ENCODE assay signal across 6 cellular contexts in the genomic region with DNA sequence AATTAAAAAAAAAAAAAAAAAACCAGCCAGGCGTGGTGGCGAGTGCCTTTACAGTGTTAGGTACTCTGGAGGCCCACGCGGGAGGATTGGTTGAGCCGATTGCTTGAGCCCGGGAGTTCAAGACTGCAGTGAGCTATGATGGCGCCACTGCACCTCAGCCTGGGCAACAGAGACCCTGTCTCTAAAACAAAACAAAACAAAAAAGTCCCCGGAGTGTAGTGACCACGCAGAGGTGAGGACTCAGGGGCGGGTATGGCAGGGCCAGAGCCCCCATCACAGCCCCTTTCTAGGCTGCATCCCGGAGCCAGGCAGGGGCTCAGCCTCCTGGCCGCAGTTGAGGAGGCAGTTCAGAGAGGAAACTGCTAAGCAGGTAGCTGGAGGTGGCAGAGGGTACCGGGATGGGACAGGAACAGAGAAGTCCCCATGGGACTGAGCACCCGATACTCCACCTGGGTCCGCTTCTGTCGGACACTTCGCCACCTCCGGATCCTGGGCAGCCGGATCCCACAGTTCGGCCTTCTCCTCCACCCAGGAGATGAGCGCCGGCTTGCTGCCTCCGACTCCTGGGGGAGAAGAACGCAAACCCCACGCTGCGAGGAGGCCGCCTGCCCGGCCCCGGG. TPM values are rescaled to one million over a fixed set of nuclear protein-coding genes. Genes with fewer than 3 reads are reported as not detected.
DNase-seq lines count a peak whose midpoint lies in the region; TF ChIP-seq lines count a peak whose summit lies in the region.

No MANE protein-coding gene starts in this region.

- peaks cover 38% of the 10 kb centered on the region for H3K4me1 ChIP-seq in vagina

- no peaks in the 10 kb centered on the region for H3K9me3 ChIP-seq in SK-N-MC (ENCODE audit: low read depth, low read length)
- H3K9me3 ChIP-seq in vagina, result no peaks in the 10 kb centered on the region

- peak overlapping the region; percentile 99 for H3K9ac ChIP-seq in SK-N-MC (ENCODE audit: insufficient read length)

- no peak for TF ChIP-seq POLR2A in vagina (IDR thresholded peaks at IDR 0.05)

- H3K27me3 Mint-ChIP-seq in activated CD4-positive, alpha-beta T cell treated with anti-CD3 and anti-CD28 coated beads, Interleukin-2, amount 10 ng/mL, durations not matched to agents 24 days and 14 days, result no peaks in the 10 kb centered on the region

- DNase-seq in activated CD4-positive, alpha-beta T cell treated with anti-CD3 and anti-CD28 coated beads, Interleukin-2, amount 10 ng/mL, durations not matched to agents 24 days and 14 days, result no peak
- no peak for DNase-seq in activated CD4-positive, alpha-beta T cell treated with anti-CD3 and anti-CD28 coated beads for 1 hour
- DNase-seq in SK-N-MC (ENCODE audit: low read depth, low spot score) (no peak), vagina (ENCODE audit: extremely low spot score in 2 of 2) (no peak), NCI-H446 treated with DMSO at 0.1 percent for 48 hours (lab: John Stamatoyannopoulos, UW) (no peak)

- no peaks in the 10 kb centered on the region for H3K27me3 ChIP-seq in vagina

- peak overlapping the region; percentile 88 for H3K4me3 Mint-ChIP-seq in activated CD4-positive, alpha-beta T cell treated with anti-CD3 and anti-CD28 coated beads, Interleukin-2, amount 10 ng/mL, durations not matched to agents 24 days and 14 days

- peak overlapping the region; percentile 97 for H3K27ac Mint-ChIP-seq in activated CD4-positive, alpha-beta T cell treated with anti-CD3 and anti-CD28 coated beads, Interleukin-2, amount 10 ng/mL, durations not matched to agents 24 days and 14 days

- H3K4me1 Mint-ChIP-seq in activated CD4-positive, alpha-beta T cell treated with anti-CD3 and anti-CD28 coated beads, Interleukin-2, amount 10 ng/mL, durations not matched to agents 24 days and 14 days, result peaks cover 33% of the 10 kb centered on the region

- TF ChIP-seq CTCF in vagina (IDR thresholded peaks at IDR 0.05), result no peak

- peaks cover 6% of the 10 kb centered on the region; the same call in 1 of the 2 replicates for H3K36me3 ChIP-seq in SK-N-MC (ENCODE audit: insufficient read depth, low read length)
- H3K36me3 ChIP-seq in vagina, result peaks cover 0 to 10% of the 10 kb centered on the region in 2 donors

- H3K4me3 ChIP-seq in SK-N-MC (peak overlapping the region; percentile 100), iPS-11a (ENCODE audit: low read depth, low read length) (peak overlapping the region; percentile 70), vagina (peak overlapping the region; percentile 90 to 92)

- H3K36me3 Mint-ChIP-seq in activated CD4-positive, alpha-beta T cell treated with anti-CD3 and anti-CD28 coated beads, Interleukin-2, amount 10 ng/mL, durations not matched to agents 24 days and 14 days (ENCODE audit: low read depth), result peaks cover 39% of the 10 kb centered on the region

- intact Hi-C loops in activated CD4-positive, alpha-beta T cell treated with anti-CD3 and anti-CD28 coated beads, Interleukin-2, amount 10 ng/mL, durations not matched to agents 24 days and 14 days (cut with micrococcal nuclease), result loop anchor here (1.0 to 2.0 kb wide), 4 partner anchors 17 to 125 kb away; partner anchors contain the start of genes DCTPP1, FBRS and ITGAL
- intact Hi-C loops in vagina (cut with DNase I), result loop anchor here (2.0 to 10.0 kb wide), 3 partner anchors 25 to 89 kb away; partner anchors contain the start of genes SEPHS2, ZNF764 and ZNF785

- H3K9me3 Mint-ChIP-seq in activated CD4-positive, alpha-beta T cell treated with anti-CD3 and anti-CD28 coated beads, Interleukin-2, amount 10 ng/mL, durations not matched to agents 24 days and 14 days, result no peaks in the 10 kb centered on the region

- H3K27ac ChIP-seq in SK-N-MC, result peak overlapping the region; percentile 94
- peak overlapping the region; percentile 92 for H3K27ac ChIP-seq in vagina

RNA-seq across cellular contexts. Expression of gene ZNF747, which starts 0.8 kb away (rescaled TPM):
- 10.5 and 13.6 TPM in 2 replicates for total RNA-seq in activated CD4-positive, alpha-beta T cell treated with anti-CD3 and anti-CD28 coated beads, Interleukin-2, amount 10 ng/mL, durations not matched to agents 24 days and 14 days
- 10.6 TPM for total RNA-seq in vagina

RNA-seq across cellular contexts. Expression of gene ZNF768, which starts 7.5 kb away (rescaled TPM):
- 12.9 and 14.8 TPM in 2 replicates for total RNA-seq in activated CD4-positive, alpha-beta T cell treated with anti-CD3 and anti-CD28 coated beads, Interleukin-2, amount 10 ng/mL, durations not matched to agents 24 days and 14 days
- total RNA-seq in vagina, result 30.7 TPM

RNA-seq across cellular contexts. Expression of gene ZNF764, which starts 24.3 kb away (rescaled TPM):
- total RNA-seq in activated CD4-positive, alpha-beta T cell treated with anti-CD3 and anti-CD28 coated beads, Interleukin-2, amount 10 ng/mL, durations not matched to agents 24 days and 14 days, result 13.9 and 14.9 TPM in 2 replicates
- 18.4 TPM for total RNA-seq in vagina

RNA-seq across cellular contexts. Expression of gene ZNF688, which starts 37.7 kb away (rescaled TPM):
- 6.6 and 8.0 TPM in 2 replicates for total RNA-seq in activated CD4-positive, alpha-beta T cell treated with anti-CD3 and anti-CD28 coated beads, Interleukin-2, amount 10 ng/mL, durations not matched to agents 24 days and 14 days
- total RNA-seq in vagina, result 20.1 TPM

RNA-seq across cellular contexts. Expression of gene ZNF785, which starts 51.6 kb away (rescaled TPM):
- total RNA-seq in activated CD4-positive, alpha-beta T cell treated with anti-CD3 and anti-CD28 coated beads, Interleukin-2, amount 10 ng/mL, durations not matched to agents 24 days and 14 days, result 17.1 and 17.8 TPM in 2 replicates
- 21.6 TPM for total RNA-seq in vagina
